ENCODE assay signal across 1 cellular context in genomic region chr1:109441105-109441504, GRCh38.
TF ChIP-seq lines count a peak whose summit lies in the region.

No MANE protein-coding gene starts in this region.

TF ChIP-seq in IMR-90, 13 proteins besides CTCF, POLR2A, EP300 and RAD21:
- TF ChIP-seq RCOR1 (IDR thresholded peaks at IDR 0.05; ENCODE audit: insufficient replicate concordance, low read length): no peak
- TF ChIP-seq MXI1 (IDR thresholded peaks at IDR 0.05; ENCODE audit: borderline replicate concordance, low read depth, low read length): no peak
- TF ChIP-seq MAFK (IDR thresholded peaks at IDR 0.05; ENCODE audit: low read depth, low read length): no peak
- no peak for TF ChIP-seq CEBPB (IDR thresholded peaks at IDR 0.05; ENCODE audit: low read depth, low read length)
- TF ChIP-seq USF2 (IDR thresholded peaks at IDR 0.05; ENCODE audit: low read depth, low read length): no peak
- no peak for TF ChIP-seq SMC3 (IDR thresholded peaks at IDR 0.05; ENCODE audit: low read depth, low read length)
- TF ChIP-seq RFX5 (IDR thresholded peaks at IDR 0.05; ENCODE audit: low read depth, low read length): no peak
- no peak for TF ChIP-seq NFE2L2 (IDR thresholded peaks at IDR 0.05; ENCODE audit: low read depth, low read length)
- no peak for TF ChIP-seq BHLHE40 (IDR thresholded peaks at IDR 0.05; ENCODE audit: low read depth, low read length)
- no peak for TF ChIP-seq MAZ (IDR thresholded peaks at IDR 0.05; ENCODE audit: borderline replicate concordance, low read depth, low read length)
- no peak for TF ChIP-seq FOS (IDR thresholded peaks at IDR 0.05; ENCODE audit: low read depth, low read length)
